ENCODE assay signal across 21 cellular contexts in the genomic region with DNA sequence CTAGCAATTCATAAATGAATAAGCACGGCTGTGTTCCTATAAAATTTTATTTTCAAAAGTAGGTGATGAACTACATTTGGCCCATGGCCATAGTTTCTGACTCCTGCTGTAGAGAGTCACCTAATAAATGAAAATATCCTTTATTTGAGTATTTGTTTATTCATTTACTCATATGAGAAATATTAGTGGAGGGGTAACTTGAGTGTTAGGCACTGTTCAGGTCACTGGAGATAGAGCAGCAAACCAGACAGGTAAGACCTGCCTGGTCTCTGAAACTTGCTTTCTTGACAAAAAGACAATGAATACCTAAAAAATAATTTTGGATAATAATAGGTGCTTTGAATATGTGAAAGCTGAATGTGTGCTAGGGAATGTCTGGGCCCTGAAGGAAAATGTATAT.
DNase-seq lines count a peak whose midpoint lies in the region; ATAC-seq and TF ChIP-seq lines count a peak whose summit lies in the region.
"Had no signal": no experiment of that assay in that cellular context is flagged by ENCODE, and none has a peak within 500 bp of the region (broad histone marks: within the 10 kb centered on the region; RNA-seq: fewer than 3 reads in every experiment).

No MANE protein-coding gene starts in this region.

- H3K4me3 ChIP-seq in KMS-11 (IDR thresholded peaks at IDR 0.05; ENCODE audit: insufficient read depth, low read depth, low read length) (no peak overlapping the region), RWPE2 (ENCODE audit: severe bottlenecking) (no peak overlapping the region), osteoblast (ENCODE audit: insufficient read depth, low read length) (no peak overlapping the region)
- H3K4me3 ChIP-seq: A549; BLaER1 treated with 17β-estradiol and CSF1 and Interleukin-3, amounts not matched to agents 10 nM and 100 nM; GM23338 had no signal

- no peaks in the 10 kb centered on the region for H3K9me3 ChIP-seq in RWPE2 (ENCODE audit: severe bottlenecking)
- no peaks in the 10 kb centered on the region for H3K9me3 ChIP-seq in osteoblast (ENCODE audit: low read depth, low read length)
- no peaks in the 10 kb centered on the region for H3K9me3 ChIP-seq in T-helper 17 cell (ENCODE audit: control insufficient read depth, low read length, poor library complexity, severe bottlenecking)
- H3K9me3 ChIP-seq: A549, BE2C had no signal

- no peaks in the 10 kb centered on the region for H4K20me1 ChIP-seq in KMS-11 (ENCODE audit: insufficient read depth)
- no peaks in the 10 kb centered on the region for H4K20me1 ChIP-seq in osteoblast (ENCODE audit: insufficient read depth, low read length)
- H4K20me1 ChIP-seq: BLaER1 treated with 17β-estradiol and CSF1 and Interleukin-3, amounts not matched to agents 10 nM and 100 nM had no signal

- no peaks in the 10 kb centered on the region for H3K79me2 ChIP-seq in KMS-11 (ENCODE audit: insufficient read depth, low read depth)
- no peaks in the 10 kb centered on the region for H3K79me2 ChIP-seq in osteoblast (ENCODE audit: insufficient read depth, low read length)

- H3K9me3 Mint-ChIP-seq in effector memory CD8-positive, alpha-beta T cell: no peaks in the 10 kb centered on the region
- H3K9me3 Mint-ChIP-seq: H9 had no signal

- H3K36me3 Mint-ChIP-seq in effector memory CD8-positive, alpha-beta T cell (ENCODE audit: insufficient read depth): no peaks in the 10 kb centered on the region
- H3K36me3 Mint-ChIP-seq in T-helper 17 cell (ENCODE audit: low read depth): no peaks in the 10 kb centered on the region
- H3K36me3 Mint-ChIP-seq: CD14-positive monocyte; CD4-positive, alpha-beta memory T cell had no signal

- H2AFZ ChIP-seq in KMS-11 (ENCODE audit: low read depth) (no peak overlapping the region), osteoblast (ENCODE audit: low read length) (peak overlapping the region; percentile 79)
- H2AFZ ChIP-seq: GM23338 had no signal

- no peaks in the 10 kb centered on the region for H3K4me1 Mint-ChIP-seq in effector memory CD8-positive, alpha-beta T cell (ENCODE audit: low read depth in 2 of 2)
- H3K4me1 Mint-ChIP-seq in T-helper 17 cell: no peaks in the 10 kb centered on the region
- H3K4me1 Mint-ChIP-seq: CD14-positive monocyte; CD4-positive, alpha-beta memory T cell had no signal

- ATAC-seq in RWPE2 (ENCODE audit: low read depth): peak; percentile 70
- ATAC-seq in HG03521 (IDR thresholded peaks at IDR 0.05; ENCODE audit: unreplicated experiment): no peak
- ATAC-seq in effector memory CD8-positive, alpha-beta T cell (replicated peaks): no peak
- no peak for ATAC-seq in T-helper 17 cell
- ATAC-seq: A549, GM23338, HCT116 had no signal

- H3K4me2 ChIP-seq in KMS-11: 0 out of 2 replicates have a peak overlapping the region, but pooled peaks have one; percentile 42
- H3K4me2 ChIP-seq in osteoblast (ENCODE audit: insufficient read depth, low read length): peak overlapping the region; percentile 28
- H3K4me2 ChIP-seq: A549; BLaER1 treated with 17β-estradiol and CSF1 and Interleukin-3, amounts not matched to agents 10 nM and 100 nM; GM23338 had no signal

- H3K36me3 ChIP-seq in KMS-11 (ENCODE audit: insufficient read depth): no peaks in the 10 kb centered on the region
- no peaks in the 10 kb centered on the region for H3K36me3 ChIP-seq in RWPE2 (ENCODE audit: low read depth)
- no peaks in the 10 kb centered on the region for H3K36me3 ChIP-seq in osteoblast (ENCODE audit: insufficient read depth, low read length)
- H3K36me3 ChIP-seq: BE2C; BLaER1 treated with 17β-estradiol and CSF1 and Interleukin-3, amounts not matched to agents 10 nM and 100 nM had no signal

- H3K27ac ChIP-seq in KMS-11 (peak overlapping the region; percentile 78), RWPE2 (ENCODE audit: poor library complexity, severe bottlenecking) (no peak overlapping the region), osteoblast (ENCODE audit: low read depth, low read length) (no peak overlapping the region)
- H3K27ac ChIP-seq: A549; BLaER1 treated with 17β-estradiol and CSF1 and Interleukin-3, amounts not matched to agents 10 nM and 100 nM had no signal

- no peak overlapping the region for H3K27ac Mint-ChIP-seq in effector memory CD8-positive, alpha-beta T cell
- H3K27ac Mint-ChIP-seq in T-helper 17 cell: no peak overlapping the region
- H3K27ac Mint-ChIP-seq: CD14-positive monocyte; CD4-positive, alpha-beta memory T cell; GM23338; H9 had no signal

- peaks cover 0 to 8% of the 10 kb centered on the region in 2 donors for H3K27me3 Mint-ChIP-seq in effector memory CD8-positive, alpha-beta T cell
- no peaks in the 10 kb centered on the region for H3K27me3 Mint-ChIP-seq in T-helper 17 cell

- peaks cover 56% of the 10 kb centered on the region for H3K4me1 ChIP-seq in KMS-11 (ENCODE audit: low read depth, poor library complexity, severe bottlenecking)
- no peaks in the 10 kb centered on the region for H3K4me1 ChIP-seq in RWPE2 (ENCODE audit: insufficient read depth, poor library complexity, severe bottlenecking)
- no peaks in the 10 kb centered on the region for H3K4me1 ChIP-seq in osteoblast (ENCODE audit: insufficient read depth, low read length)
- H3K4me1 ChIP-seq: A549; BE2C; BLaER1 treated with 17β-estradiol and CSF1 and Interleukin-3, amounts not matched to agents 10 nM and 100 nM had no signal

- TF ChIP-seq CTCF in KMS-11 (conservative IDR thresholded peaks at IDR 0.05; ENCODE audit: low read depth, low read length) (no peak), RWPE2 (IDR thresholded peaks at IDR 0.05; ENCODE audit: poor library complexity, severe bottlenecking) (no peak), osteoblast (IDR thresholded peaks at IDR 0.05; ENCODE audit: extremely low read depth, low read depth, low read length) (no peak)

- no peak overlapping the region for H3K9ac ChIP-seq in KMS-11
- H3K9ac ChIP-seq: BLaER1 treated with 17β-estradiol and CSF1 and Interleukin-3, amounts not matched to agents 10 nM and 100 nM had no signal

- no peak for DNase-seq in RWPE2 (ENCODE audit: low spot score)
- DNase-seq in osteoblast (ENCODE audit: insufficient read length, low spot score, missing footprints): no peak
- DNase-seq in effector memory CD8-positive, alpha-beta T cell: no peak
- DNase-seq in T-helper 17 cell: no peak
- DNase-seq: 8988T; ACHN; AML-193; BE2C; Calu3; CD4-positive, alpha-beta memory T cell; COR-L47; DMS79 treated with DMSO at 0.1 percent for 48 hours; GF-D8; H9 had no signal

- H3K27me3 ChIP-seq in KMS-11 (ENCODE audit: insufficient read depth, low read depth) (no peaks in the 10 kb centered on the region), RWPE2 (ENCODE audit: insufficient read depth, poor library complexity, severe bottlenecking) (no peaks in the 10 kb centered on the region), osteoblast (ENCODE audit: insufficient read depth, low read length) (no peaks in the 10 kb centered on the region)
- H3K27me3 ChIP-seq: BE2C; BLaER1 treated with 17β-estradiol and CSF1 and Interleukin-3, amounts not matched to agents 10 nM and 100 nM had no signal

- no peak overlapping the region for H3K4me3 Mint-ChIP-seq in effector memory CD8-positive, alpha-beta T cell
- H3K4me3 Mint-ChIP-seq in T-helper 17 cell: no peak overlapping the region
- H3K4me3 Mint-ChIP-seq: CD14-positive monocyte; CD4-positive, alpha-beta memory T cell; GM23338; H9 had no signal
